In the genomic region with DNA sequence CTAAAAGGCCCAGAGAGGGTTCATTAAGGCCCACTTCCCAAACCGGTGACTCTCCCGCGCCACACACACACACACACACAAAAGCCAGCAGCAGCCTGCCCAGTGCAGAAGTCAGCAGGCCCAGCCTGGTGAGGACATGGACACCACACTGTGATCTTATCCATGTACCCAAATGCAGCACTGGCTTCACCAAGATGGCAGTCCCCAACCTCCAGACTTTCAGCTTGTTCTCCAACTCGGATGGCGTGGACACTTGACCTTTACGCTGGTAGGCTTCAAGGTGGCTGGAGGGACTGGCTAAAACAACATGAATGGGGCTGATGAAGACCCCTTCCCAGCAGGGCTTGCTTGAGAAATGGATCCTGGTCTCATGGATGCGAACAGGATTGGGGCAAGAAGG, we compare ENCODE assay signal across 1 cellular context.
TF ChIP-seq lines count a peak whose summit lies in the region.

No MANE protein-coding gene starts in this region.

TF ChIP-seq in IMR-90, 13 proteins besides CTCF, POLR2A, EP300 and RAD21:
- TF ChIP-seq CEBPB (IDR thresholded peaks at IDR 0.05; ENCODE audit: low read depth, low read length): no peak
TF ChIP-seq in IMR-90: peak in this region for 0.
